19 cellular contexts compared by ENCODE assay signal in the genomic region with DNA sequence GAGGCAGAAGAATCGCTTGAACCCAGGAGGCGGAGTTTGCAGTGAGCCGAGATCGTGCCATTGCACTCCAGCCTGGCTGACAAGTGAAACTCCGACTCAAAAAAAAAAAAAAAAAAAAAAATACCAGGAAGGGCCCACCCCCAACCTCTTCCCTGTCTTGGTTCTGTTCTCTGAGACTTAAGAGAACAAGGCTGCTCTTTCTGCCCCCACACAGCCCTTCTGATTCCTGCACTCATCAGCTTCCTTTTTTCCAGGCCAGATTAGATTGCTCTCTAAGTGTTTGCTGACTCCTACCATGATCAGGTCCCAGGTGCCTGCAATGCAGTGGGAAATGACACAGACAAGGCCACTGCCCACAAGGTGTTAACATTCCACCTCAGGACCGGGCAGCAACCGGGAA.
"Had no signal": no experiment of that assay in that cellular context is flagged by ENCODE, and none has a peak within 500 bp of the region (broad histone marks: within the 10 kb centered on the region; RNA-seq: fewer than 3 reads in every experiment).

No MANE protein-coding gene starts in this region.

- H3K9me3 ChIP-seq: neutrophil, pancreas, right lobe of liver, transverse colon, vagina had no signal

- ATAC-seq: activated T-cell treated with anti-CD3 and anti-CD28 coated beads, Interleukin-2, amount 50 U/mL, for 4 hours; esophagus mucosa; pancreas had no signal

- DNase-seq: activated CD4-positive, alpha-beta T cell treated with anti-CD3 and anti-CD28 coated beads, Interleukin-2, amount 10 ng/mL, durations not matched to agents 24 days and 14 days; activated CD8-positive, alpha-beta memory T cell treated with anti-CD3 and anti-CD28 coated beads, Interleukin-2, amount 50 U/mL, for 4 hours; activated naive CD4-positive, alpha-beta T cell treated with anti-CD3 and anti-CD28 coated beads for 36 hours; activated T-cell treated with anti-CD3 and anti-CD28 coated beads, Interleukin-2, amount 50 U/mL, for 4 hours; brain microvascular endothelial cell; central memory CD4-positive, alpha-beta T cell; naive B cell; right lobe of liver; small intestine; stimulated activated CD4-positive, alpha-beta T cell treated with anti-CD3 and anti-CD28 coated beads, Interleukin-15, amount 100 ng/mL, for 24 hours; stimulated activated CD4-positive, alpha-beta T cell treated with anti-CD3 and anti-CD28 coated beads, Interleukin-2, amount 100 ng/mL, for 48 hours; T-helper 2 cell; transverse colon had no signal

- H3K4me1 ChIP-seq: pancreas, vagina had no signal

- H3K36me3 ChIP-seq: pancreas, right lobe of liver, transverse colon, vagina had no signal

- H3K27me3 Mint-ChIP-seq: activated CD4-positive, alpha-beta T cell treated with anti-CD3 and anti-CD28 coated beads, Interleukin-2, amount 10 ng/mL, durations not matched to agents 24 days and 14 days; memory B cell; naive B cell; stimulated activated naive CD8-positive, alpha-beta T cell treated with anti-CD3 and anti-CD28 coated beads, Interleukin-15, Interleukin-2, amounts not matched to agents 100 ng/mL and 50 ng/mL, for 24 hours had no signal

- H3K27me3 ChIP-seq: brain microvascular endothelial cell, neutrophil, pancreas, right lobe of liver, transverse colon, vagina had no signal

- H3K27ac ChIP-seq: brain microvascular endothelial cell, neutrophil, pancreas, right lobe of liver, vagina had no signal

- H3K27ac Mint-ChIP-seq: activated CD4-positive, alpha-beta T cell treated with anti-CD3 and anti-CD28 coated beads, Interleukin-2, amount 10 ng/mL, durations not matched to agents 24 days and 14 days; activated naive CD4-positive, alpha-beta T cell treated with anti-CD3 and anti-CD28 coated beads for 36 hours; memory B cell; stimulated activated naive CD8-positive, alpha-beta T cell treated with anti-CD3 and anti-CD28 coated beads, Interleukin-15, Interleukin-2, amounts not matched to agents 100 ng/mL and 50 ng/mL, for 24 hours had no signal

- H3K9me3 Mint-ChIP-seq: activated CD4-positive, alpha-beta T cell treated with anti-CD3 and anti-CD28 coated beads, Interleukin-2, amount 10 ng/mL, durations not matched to agents 24 days and 14 days; activated naive CD4-positive, alpha-beta T cell treated with anti-CD3 and anti-CD28 coated beads for 36 hours; activated T-cell treated with anti-CD3 and anti-CD28 coated beads, Interleukin-2, amount 50 U/mL, for 4 hours; memory B cell; naive B cell; stimulated activated naive CD8-positive, alpha-beta T cell treated with anti-CD3 and anti-CD28 coated beads, Interleukin-15, Interleukin-2, amounts not matched to agents 100 ng/mL and 50 ng/mL, for 24 hours had no signal

- H3K4me3 ChIP-seq: pancreas, right lobe of liver, transverse colon, vagina had no signal

- H3K4me3 Mint-ChIP-seq: activated CD4-positive, alpha-beta T cell treated with anti-CD3 and anti-CD28 coated beads, Interleukin-2, amount 10 ng/mL, durations not matched to agents 24 days and 14 days; activated naive CD4-positive, alpha-beta T cell treated with anti-CD3 and anti-CD28 coated beads for 36 hours; activated T-cell treated with anti-CD3 and anti-CD28 coated beads, Interleukin-2, amount 50 U/mL, for 4 hours; memory B cell; naive B cell; stimulated activated naive CD8-positive, alpha-beta T cell treated with anti-CD3 and anti-CD28 coated beads, Interleukin-15, Interleukin-2, amounts not matched to agents 100 ng/mL and 50 ng/mL, for 24 hours had no signal

- H3K4me1 Mint-ChIP-seq: activated CD4-positive, alpha-beta T cell treated with anti-CD3 and anti-CD28 coated beads, Interleukin-2, amount 10 ng/mL, durations not matched to agents 24 days and 14 days; memory B cell had no signal

- H3K36me3 Mint-ChIP-seq: naive B cell had no signal
